ENCODE assay signal across 1 cellular context in genomic region chr16:28491970-28492474, GRCh38.
TF ChIP-seq lines count a peak whose summit lies in the region.

Gene CLN3 (minus strand): TSS chr16:28492074. CDS start chr16:28491759, 315 bp downstream.

TF ChIP-seq in HepG2, 621 proteins besides CTCF, POLR2A, EP300 and RAD21 (continued from another document and continues in another):
- TF ChIP-seq ZNF598 (CRISPR knock-in tag; IDR thresholded peaks at IDR 0.05; ENCODE audit: borderline replicate concordance) (peak; percentile 85; the same call in 1 of the 2 replicates), SMARCC2 (IDR thresholded peaks at IDR 0.05) (no peak), FOXJ3 (CRISPR knock-in tag; IDR thresholded peaks at IDR 0.05; ENCODE audit: borderline replicate concordance) (no peak), SRY (CRISPR knock-in tag; IDR thresholded peaks at IDR 0.05) (no peak; the same call in 1 of the 2 replicates), ZUFSP (CRISPR knock-in tag; IDR thresholded peaks at IDR 0.05; ENCODE audit: borderline replicate concordance) (no peak), CENPT (CRISPR knock-in tag; IDR thresholded peaks at IDR 0.05; ENCODE audit: low read depth) (no peak), SP4 (CRISPR knock-in tag; IDR thresholded peaks at IDR 0.05) (no peak), AKNA (CRISPR knock-in tag; IDR thresholded peaks at IDR 0.05; ENCODE audit: borderline replicate concordance) (no peak), MED8 (CRISPR knock-in tag; IDR thresholded peaks at IDR 0.05; ENCODE audit: insufficient replicate concordance) (peak; percentile 18), MLX (CRISPR knock-in tag; IDR thresholded peaks at IDR 0.05) (peak; percentile 89; the same call in 1 of the 2 replicates), STAT6 (CRISPR knock-in tag; IDR thresholded peaks at IDR 0.05; ENCODE audit: borderline replicate concordance) (no peak), SRSF4 (IDR thresholded peaks at IDR 0.05; ENCODE audit: low read depth, low read length, poor library complexity, severe bottlenecking) (no peak), ZNF629 (CRISPR knock-in tag; conservative IDR thresholded peaks at IDR 0.05) (no peak), ZNF501 (CRISPR knock-in tag; IDR thresholded peaks at IDR 0.05) (peak; percentile 79; the same call in 1 of the 2 replicates), GRHL1 (CRISPR knock-in tag; conservative IDR thresholded peaks at IDR 0.05) (no peak), RERE (CRISPR knock-in tag; IDR thresholded peaks at IDR 0.05; ENCODE audit: low read depth) (0 out of 2 replicates have a peak, but pooled peaks have one; percentile 29), KLF11 (CRISPR knock-in tag; IDR thresholded peaks at IDR 0.05) (no peak), ZNF451 (CRISPR knock-in tag; IDR thresholded peaks at IDR 0.05) (no peak), YEATS2 (CRISPR knock-in tag; IDR thresholded peaks at IDR 0.05; ENCODE audit: borderline replicate concordance) (peak; percentile 90), YY1 (IDR thresholded peaks at IDR 0.05; ENCODE audit: insufficient read depth, insufficient replicate concordance, low read depth, low read length) (peak; percentile 99), HNF4G (IDR thresholded peaks at IDR 0.05; ENCODE audit: borderline replicate concordance, low read depth, low read length) (peak; percentile 28; the same call in 1 of the 2 replicates), HNF4G (CRISPR knock-in tag; IDR thresholded peaks at IDR 0.05; ENCODE audit: borderline replicate concordance, low read depth) (no peak), HNRNPK (IDR thresholded peaks at IDR 0.05; ENCODE audit: low read depth, low read length, poor library complexity, severe bottlenecking) (no peak), POLR2G (IDR thresholded peaks at IDR 0.05; ENCODE audit: low read depth, low read length) (peak; percentile 58; the same call in 1 of the 2 replicates), NCOA1 (CRISPR knock-in tag; IDR thresholded peaks at IDR 0.05) (no peak), CREB3 (CRISPR knock-in tag; IDR thresholded peaks at IDR 0.05) (0 out of 2 replicates have a peak, but pooled peaks have one; percentile 13), ZNF713 (CRISPR knock-in tag; IDR thresholded peaks at IDR 0.05) (no peak), MEIS2 (CRISPR knock-in tag; IDR thresholded peaks at IDR 0.05) (no peak; the same call in 1 of the 2 replicates), MYNN (CRISPR knock-in tag; IDR thresholded peaks at IDR 0.05; ENCODE audit: low read depth) (peak; percentile 57; the same call in 1 of the 2 replicates), YEATS4 (CRISPR knock-in tag; IDR thresholded peaks at IDR 0.05; ENCODE audit: borderline replicate concordance) (peak; percentile 77; the same call in 1 of the 2 replicates), ZNF317 (CRISPR knock-in tag; IDR thresholded peaks at IDR 0.05) (no peak; the same call in 1 of the 2 replicates), BCL6 (CRISPR knock-in tag; IDR thresholded peaks at IDR 0.05) (0 out of 2 replicates have a peak, but pooled peaks have one; percentile 17), ZXDC (CRISPR knock-in tag; IDR thresholded peaks at IDR 0.05) (no peak), SMAD3 (CRISPR knock-in tag; IDR thresholded peaks at IDR 0.05) (no peak), ZNF570 (CRISPR knock-in tag; IDR thresholded peaks at IDR 0.05; ENCODE audit: borderline replicate concordance) (no peak), ATF1 (CRISPR knock-in tag; IDR thresholded peaks at IDR 0.05) (peak; percentile 81), ZFP90 (CRISPR knock-in tag; IDR thresholded peaks at IDR 0.05; ENCODE audit: borderline replicate concordance) (no peak; the same call in 1 of the 2 replicates)
